In the genomic region with DNA sequence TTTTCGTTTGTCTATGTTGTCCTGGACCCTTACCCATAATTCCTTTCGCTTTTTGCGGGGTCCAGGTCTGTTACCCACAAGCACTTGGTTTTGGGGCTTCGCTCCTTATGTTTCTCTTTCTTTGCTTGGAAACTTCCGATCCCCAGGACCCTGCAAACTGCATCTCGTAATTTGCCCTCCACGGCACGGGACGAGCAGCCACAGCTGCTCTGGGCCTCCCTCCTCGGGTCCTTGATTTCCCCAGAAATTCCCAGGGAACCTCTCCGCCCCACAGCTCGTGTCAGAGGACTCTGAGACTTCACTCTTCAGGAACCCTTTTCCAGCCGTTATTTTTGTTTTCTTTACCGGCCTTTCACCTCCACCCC, we compare ENCODE assay signal across 8 cellular contexts. TPM values are rescaled to one million over a fixed set of nuclear protein-coding genes. Genes with fewer than 3 reads are reported as not detected.
DNase-seq lines count a peak whose midpoint lies in the region; ATAC-seq and TF ChIP-seq lines count a peak whose summit lies in the region.

No MANE protein-coding gene starts in this region.

- peak overlapping the region; percentile 97 for H3K27ac Mint-ChIP-seq in WTC11

- H3K27me3 Mint-ChIP-seq in WTC11 (ENCODE audit: low read depth): peaks cover 11% of the 10 kb centered on the region

- peaks cover 49% of the 10 kb centered on the region for H4K20me1 ChIP-seq in hepatocyte (ENCODE audit: insufficient read depth, poor library complexity, severe bottlenecking)

- DNase-seq in H7 (peak; percentile 51), WTC11 (ENCODE audit: low spot score) (no peak), hepatocyte (ENCODE audit: low spot score) (no peak), GM13977 (ENCODE audit: low spot score) (no peak)
- DNase-seq in stimulated activated naive CD4-positive, alpha-beta T cell (lab: John Stamatoyannopoulos, UW): no peak

- in situ Hi-C loops in GM13977 (cut with MboI; ENCODE audit: low pct_unique_long_range_greater_than_20kb, low sequenced_read_pairs, unreplicated experiment): no loop called here

- peaks cover 18% of the 10 kb centered on the region for H3K4me1 ChIP-seq in hepatocyte (ENCODE audit: insufficient read depth)

- WGBS in hepatocyte (ENCODE audit: low lambda C conversion rate, missing lambda C conversion rate): 3% methylated on average over 14 of the region's 14 CpGs

- no peaks in the 10 kb centered on the region for H3K9me2 ChIP-seq in hepatocyte (replicated peaks; ENCODE audit: insufficient read depth)

- peak overlapping the region; percentile 96 for H3K4me3 Mint-ChIP-seq in WTC11

- POLR2A ChIA-PET in WTC11 (lab: Charles Lee): no interaction called here

- peaks cover 3% of the 10 kb centered on the region; the same call in 1 of the 2 replicates for H3K9me3 Mint-ChIP-seq in WTC11

- H2AFZ ChIP-seq in hepatocyte: peak overlapping the region; percentile 79

- peaks cover 33% of the 10 kb centered on the region for H3K36me3 Mint-ChIP-seq in WTC11

- no peak for ATAC-seq in WTC11
- no peak for ATAC-seq in HG03457 (IDR thresholded peaks at IDR 0.05; ENCODE audit: unreplicated experiment)
- ATAC-seq in HG03469 (IDR thresholded peaks at IDR 0.05; ENCODE audit: unreplicated experiment): no peak

- H3K4me1 Mint-ChIP-seq in WTC11: peaks cover 17% of the 10 kb centered on the region

- H3K9me3 ChIP-seq in hepatocyte (ENCODE audit: low read depth): no peaks in the 10 kb centered on the region

- TF ChIP-seq CTCF in WTC11 (IDR thresholded peaks at IDR 0.05) (no peak), hepatocyte (IDR thresholded peaks at IDR 0.05; ENCODE audit: poor library complexity) (no peak), GM13977 (IDR thresholded peaks at IDR 0.05; ENCODE audit: extremely low read depth, insufficient read depth, missing control alignments) (no peak)

- peak overlapping the region; percentile 95 for H3K4me3 ChIP-seq in H7 (ENCODE audit: insufficient read depth, low read depth, low read length)
- peak overlapping the region; percentile 86 for H3K4me3 ChIP-seq in hepatocyte
- H3K4me3 ChIP-seq in skin epidermis: peak overlapping the region; percentile 71 to 91 (median 82)

- H3K4me2 ChIP-seq in hepatocyte: peak overlapping the region; percentile 92

- CTCF ChIA-PET in WTC11 (lab: Charles Lee): interaction anchor here (0.5 to 2.4 kb wide), 2 partner anchors 12 to 111 kb away, joined by 3 to 11 read pairs; no protein-coding TSS in a partner anchor

- H3K79me2 ChIP-seq in hepatocyte: peaks cover 54% of the 10 kb centered on the region

- H3K36me3 ChIP-seq in H7 (replicated peaks; ENCODE audit: control insufficient read depth, insufficient read depth, low read length) (peaks cover 29% of the 10 kb centered on the region), hepatocyte (replicated peaks; ENCODE audit: insufficient read depth, low read depth) (no peaks in the 10 kb centered on the region)

- peak overlapping the region; percentile 95 for H3K27ac ChIP-seq in hepatocyte
- peak overlapping the region; percentile 49 to 99 (median 93) for H3K27ac ChIP-seq in skin epidermis

- no peaks in the 10 kb centered on the region for H3K27me3 ChIP-seq in H7 (ENCODE audit: control insufficient read depth, insufficient read depth, low read length)
- no peaks in the 10 kb centered on the region for H3K27me3 ChIP-seq in hepatocyte

TF ChIP-seq in WTC11, 78 proteins besides CTCF, POLR2A, EP300 and RAD21:
- TF ChIP-seq ATF1 (CRISPR knock-in tag; IDR thresholded peaks at IDR 0.05): no peak
- TF ChIP-seq, protein P1, sequence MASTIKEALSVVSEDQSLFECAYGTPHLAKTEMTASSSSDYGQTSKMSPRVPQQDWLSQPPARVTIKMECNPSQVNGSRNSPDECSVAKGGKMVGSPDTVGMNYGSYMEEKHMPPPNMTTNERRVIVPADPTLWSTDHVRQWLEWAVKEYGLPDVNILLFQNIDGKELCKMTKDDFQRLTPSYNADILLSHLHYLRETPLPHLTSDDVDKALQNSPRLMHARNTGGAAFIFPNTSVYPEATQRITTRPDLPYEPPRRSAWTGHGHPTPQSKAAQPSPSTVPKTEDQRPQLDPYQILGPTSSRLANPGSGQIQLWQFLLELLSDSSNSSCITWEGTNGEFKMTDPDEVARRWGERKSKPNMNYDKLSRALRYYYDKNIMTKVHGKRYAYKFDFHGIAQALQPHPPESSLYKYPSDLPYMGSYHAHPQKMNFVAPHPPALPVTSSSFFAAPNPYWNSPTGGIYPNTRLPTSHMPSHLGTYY (CRISPR knock-in tag; IDR thresholded peaks at IDR 0.05): no peak
- TF ChIP-seq GTF2I (CRISPR knock-in tag; conservative IDR thresholded peaks at IDR 0.05): no peak
- TF ChIP-seq, protein P2, sequence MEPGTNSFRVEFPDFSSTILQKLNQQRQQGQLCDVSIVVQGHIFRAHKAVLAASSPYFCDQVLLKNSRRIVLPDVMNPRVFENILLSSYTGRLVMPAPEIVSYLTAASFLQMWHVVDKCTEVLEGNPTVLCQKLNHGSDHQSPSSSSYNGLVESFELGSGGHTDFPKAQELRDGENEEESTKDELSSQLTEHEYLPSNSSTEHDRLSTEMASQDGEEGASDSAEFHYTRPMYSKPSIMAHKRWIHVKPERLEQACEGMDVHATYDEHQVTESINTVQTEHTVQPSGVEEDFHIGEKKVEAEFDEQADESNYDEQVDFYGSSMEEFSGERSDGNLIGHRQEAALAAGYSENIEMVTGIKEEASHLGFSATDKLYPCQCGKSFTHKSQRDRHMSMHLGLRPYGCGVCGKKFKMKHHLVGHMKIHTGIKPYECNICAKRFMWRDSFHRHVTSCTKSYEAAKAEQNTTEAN (CRISPR knock-in tag; IDR thresholded peaks at IDR 0.05): no peak
- TF ChIP-seq ZNF219 (CRISPR knock-in tag; IDR thresholded peaks at IDR 0.05; ENCODE audit: borderline replicate concordance): no peak
- TF ChIP-seq TCF7 (CRISPR knock-in tag; IDR thresholded peaks at IDR 0.05; ENCODE audit: low read depth): no peak
- TF ChIP-seq ESRRA (CRISPR knock-in tag; IDR thresholded peaks at IDR 0.05; ENCODE audit: borderline replicate concordance): no peak
- no peak for TF ChIP-seq FOXJ3 (CRISPR knock-in tag; IDR thresholded peaks at IDR 0.05; ENCODE audit: borderline replicate concordance)
- TF ChIP-seq FOXK1 (CRISPR knock-in tag; IDR thresholded peaks at IDR 0.05): no peak

RNA-seq across cellular contexts. Expression of gene SNRNP70, which starts 0.6 kb away (rescaled TPM):
- total RNA-seq in H7 (2014; rRNA removed; shearing (Covaris generic)): 338 and 397 TPM in 2 replicates
- 253 to 267 TPM (median 266 TPM) in 3 replicates for total RNA-seq in WTC11 (2021)
- total RNA-seq in hepatocyte: 164 and 190 TPM in 2 replicates
- 248 and 294 TPM in 2 replicates for polyA plus RNA-seq in hepatocyte

RNA-seq across cellular contexts. Expression of gene KCNA7, which starts 13.4 kb away (rescaled TPM):
- not detected in 2 replicates for total RNA-seq in H7 (2014; rRNA removed; shearing (Covaris generic))
- total RNA-seq in WTC11 (2021): 0.09 TPM in 3 replicates
- total RNA-seq in hepatocyte: not detected in 2 replicates
- not detected in 2 replicates for polyA plus RNA-seq in hepatocyte

RNA-seq across cellular contexts. Expression of gene NTF4, which starts 21.2 kb away (rescaled TPM):
- total RNA-seq in H7 (2014; rRNA removed; shearing (Covaris generic)): 0.81 and 1.2 TPM in 2 replicates
- total RNA-seq in WTC11 (2021) (3.9 to 7.7 TPM (median 5.0 TPM) in 3 replicates), hepatocyte (2.9 and 3.4 TPM in 2 replicates)
- 6.9 and 11.5 TPM in 2 replicates for polyA plus RNA-seq in hepatocyte

RNA-seq across cellular contexts. Expression of gene CGB7, which starts 28.3 kb away (rescaled TPM):
- total RNA-seq in H7 (2014; rRNA removed; shearing (Covaris generic)): not detected in 2 replicates
- total RNA-seq in WTC11 (2021) (1.6 to 2.9 TPM (median 2.7 TPM) in 3 replicates), hepatocyte (0.76 TPM in 1 of 2 replicates, not detected in the other)
- 1.6 and 4.1 TPM in 2 replicates for polyA plus RNA-seq in hepatocyte

RNA-seq across cellular contexts. Expression of gene LIN7B, which starts 28.3 kb away (rescaled TPM):
- 2.2 and 4.1 TPM in 2 replicates for total RNA-seq in H7 (2014; rRNA removed; shearing (Covaris generic))
- total RNA-seq in WTC11 (2021): 5.1 to 5.7 TPM (median 5.1 TPM) in 3 replicates
- 7.1 and 8.7 TPM in 2 replicates for total RNA-seq in hepatocyte
- polyA plus RNA-seq in hepatocyte: 18.0 and 20.6 TPM in 2 replicates
